In the genomic region with DNA sequence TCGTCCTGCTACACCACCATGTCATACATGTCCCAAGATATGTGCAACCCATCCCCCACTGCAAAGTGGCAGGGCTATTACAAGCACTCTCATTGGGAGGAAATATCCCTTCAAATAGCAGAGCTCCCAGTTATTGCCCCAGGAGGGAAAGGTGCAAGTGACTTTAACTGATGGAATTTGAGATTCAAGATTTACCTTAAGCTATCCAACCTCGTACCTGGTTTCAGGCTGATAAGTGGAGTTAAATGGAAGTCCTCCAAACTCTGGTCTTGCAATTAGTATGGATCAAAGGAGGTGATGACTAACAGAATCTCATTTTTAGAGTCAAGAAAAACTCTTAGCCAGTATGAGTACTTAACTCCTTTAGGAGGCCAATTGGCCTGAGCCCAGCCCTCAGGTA, we compare ENCODE assay signal across 27 cellular contexts. TPM values are rescaled to one million over a fixed set of nuclear protein-coding genes. Genes with fewer than 3 reads are reported as not detected.
DNase-seq lines count a peak whose midpoint lies in the region; FAIRE-seq and TF ChIP-seq lines count a peak whose summit lies in the region.
"Had no signal": no experiment of that assay in that cellular context is flagged by ENCODE, and none has a peak within 500 bp of the region (broad histone marks: within the 10 kb centered on the region; RNA-seq: fewer than 3 reads in every experiment).

No MANE protein-coding gene starts in this region.

- H3K36me3 ChIP-seq in mammary epithelial cell (ENCODE audit: insufficient read depth, low read length) (no peaks in the 10 kb centered on the region), trophoblast cell (ENCODE audit: control insufficient read depth in 1 of 2, insufficient read depth in 2 of 2, low read length in 2 of 2) (peaks cover 1 to 4% of the 10 kb centered on the region in 2 experiments)
- H3K36me3 ChIP-seq: HAP-1, neutrophil had no signal

- no peaks in the 10 kb centered on the region for H4K20me1 ChIP-seq in mammary epithelial cell (ENCODE audit: insufficient read depth, low read length)

- H3K9ac ChIP-seq in mammary epithelial cell (ENCODE audit: insufficient read depth, low read length), result no peak overlapping the region
- no peak overlapping the region for H3K9ac ChIP-seq in trophoblast cell (ENCODE audit: low read length)

- H3K9me3 Mint-ChIP-seq in MCF 10A (ENCODE audit: unreplicated experiment) (no peaks in the 10 kb centered on the region), type B pancreatic cell (no peaks in the 10 kb centered on the region)
- no peaks in the 10 kb centered on the region for H3K9me3 Mint-ChIP-seq in activated CD4-positive, alpha-beta T cell treated with anti-CD3 and anti-CD28 coated beads, Interleukin-2, amount 10 ng/mL, durations not matched to agents 24 days and 14 days
- H3K9me3 Mint-ChIP-seq: CD8-positive, alpha-beta T cell; stimulated activated memory B cell treated with anti-CD40 and anti-IgM and Interleukin-4, amounts not matched to agents 10 μg/mL and 1 μg/mL and 100 μg/mL, for 72 hours had no signal

- dilution Hi-C loops in mammary epithelial cell (cut with HindIII; ENCODE audit: low sequenced_read_pairs), result no loop called here

- BruUV-seq in mammary epithelial cell (replicated peaks; lab: Mats Ljungman, UMichigan), result no TSS peak
- no TSS peak for BruUV-seq in MCF 10A (replicated peaks; lab: Mats Ljungman, UMichigan)

- H3K27me3 ChIP-seq in mammary epithelial cell (ENCODE audit: insufficient read depth, low read length) (no peaks in the 10 kb centered on the region), trophoblast cell (ENCODE audit: insufficient read depth, low read length) (no peaks in the 10 kb centered on the region)
- H3K27me3 ChIP-seq: testis had no signal

- TF ChIP-seq CTCF in mammary epithelial cell (conservative IDR thresholded peaks at IDR 0.05 in 1 of 2, IDR thresholded peaks at IDR 0.05 in 1 of 2; ENCODE audit: extremely low read depth in 1 of 2, insufficient read depth in 1 of 2, low read depth in 1 of 2, low read length in 2 of 2) (no peak), MCF 10A (IDR thresholded peaks at IDR 0.05; ENCODE audit: unreplicated experiment) (no peak), type B pancreatic cell (conservative IDR thresholded peaks at IDR 0.05) (no peak)

- intact Hi-C loops in mammary epithelial cell (cut with micrococcal nuclease) (no loop called here), MCF 10A (cut with micrococcal nuclease) (no loop called here)
- intact Hi-C loops in activated CD4-positive, alpha-beta T cell treated with anti-CD3 and anti-CD28 coated beads, Interleukin-2, amount 10 ng/mL, durations not matched to agents 24 days and 14 days (cut with micrococcal nuclease), result no loop called here

- H4K8ac ChIP-seq in trophoblast cell (ENCODE audit: low read depth, low read length), result no peak overlapping the region

- H3K4me3 ChIP-seq in mammary epithelial cell (replicated peaks in 1 of 3; ENCODE audit: insufficient read depth in 1 of 3, low read depth in 2 of 3, low read length in 3 of 3) (no peak overlapping the region), trophoblast cell (ENCODE audit: low read depth, low read length) (no peak overlapping the region)
- H3K4me3 ChIP-seq: HAP-1, testis had no signal

- no peak for FAIRE-seq in RCC 7860 (lab: Jason Lieb, UNC)
- FAIRE-seq: endometrium, GM19239 had no signal

- H3K79me2 ChIP-seq in mammary epithelial cell (ENCODE audit: insufficient read depth, low read length), result no peaks in the 10 kb centered on the region
- H3K79me2 ChIP-seq in trophoblast cell (ENCODE audit: control insufficient read depth, insufficient read depth, low read length, poor library complexity), result peaks cover 14% of the 10 kb centered on the region

- H3K4me3 Mint-ChIP-seq in MCF 10A (ENCODE audit: unreplicated experiment), result no peak overlapping the region
- peak overlapping the region; percentile 31 for H3K4me3 Mint-ChIP-seq in type B pancreatic cell
- H3K4me3 Mint-ChIP-seq in activated CD4-positive, alpha-beta T cell treated with anti-CD3 and anti-CD28 coated beads, Interleukin-2, amount 10 ng/mL, durations not matched to agents 24 days and 14 days, result no peak overlapping the region
- H3K4me3 Mint-ChIP-seq: activated CD4-positive, alpha-beta T cell treated with anti-CD3 and anti-CD28 coated beads for 36 hours; CD8-positive, alpha-beta T cell; stimulated activated memory B cell treated with anti-CD40 and anti-IgM and Interleukin-4, amounts not matched to agents 10 μg/mL and 1 μg/mL and 100 μg/mL, for 72 hours had no signal

- no peak overlapping the region for H2BK12ac ChIP-seq in trophoblast cell (ENCODE audit: low read length)

- no peak overlapping the region for H3K14ac ChIP-seq in trophoblast cell (ENCODE audit: low read length)

- H3K4me1 ChIP-seq in mammary epithelial cell (ENCODE audit: insufficient read depth, low read length) (peaks cover 13% of the 10 kb centered on the region), trophoblast cell (ENCODE audit: control insufficient read depth in 1 of 2, insufficient read depth in 2 of 2, low read length in 2 of 2) (peaks cover 17 to 27% of the 10 kb centered on the region in 2 experiments)
- H3K4me1 ChIP-seq: HAP-1 had no signal

- H2AK5ac ChIP-seq in trophoblast cell (ENCODE audit: low read length), result no peak overlapping the region

- H3K27ac Mint-ChIP-seq in MCF 10A (ENCODE audit: low read depth, unreplicated experiment) (no peak overlapping the region), type B pancreatic cell (peak overlapping the region; percentile 16)
- no peak overlapping the region for H3K27ac Mint-ChIP-seq in activated CD4-positive, alpha-beta T cell treated with anti-CD3 and anti-CD28 coated beads, Interleukin-2, amount 10 ng/mL, durations not matched to agents 24 days and 14 days
- H3K27ac Mint-ChIP-seq: activated CD4-positive, alpha-beta T cell treated with anti-CD3 and anti-CD28 coated beads for 36 hours; CD8-positive, alpha-beta T cell; stimulated activated memory B cell treated with anti-CD40 and anti-IgM and Interleukin-4, amounts not matched to agents 10 μg/mL and 1 μg/mL and 100 μg/mL, for 72 hours had no signal

- no peak overlapping the region for H2BK5ac ChIP-seq in trophoblast cell (ENCODE audit: low read depth, low read length, poor library complexity)

- H3K23ac ChIP-seq in trophoblast cell (ENCODE audit: low read length), result no peak overlapping the region

- no peak overlapping the region for H4K12ac ChIP-seq in trophoblast cell (ENCODE audit: low read depth, low read length)

- H4K91ac ChIP-seq in trophoblast cell (ENCODE audit: low read depth, low read length), result no peak overlapping the region

- H3K4me1 Mint-ChIP-seq in MCF 10A (ENCODE audit: insufficient read depth, unreplicated experiment) (no peaks in the 10 kb centered on the region), type B pancreatic cell (ENCODE audit: unreplicated experiment) (peaks cover 4% of the 10 kb centered on the region)
- peaks cover 2% of the 10 kb centered on the region for H3K4me1 Mint-ChIP-seq in activated CD4-positive, alpha-beta T cell treated with anti-CD3 and anti-CD28 coated beads, Interleukin-2, amount 10 ng/mL, durations not matched to agents 24 days and 14 days

- WGBS in mammary epithelial cell (ENCODE audit: low coverage, missing lambda C conversion rate), result 56% methylated on average over 2 of the region's 2 CpGs
- no CpG with 5 or more reads among the region's 2 CpGs for WGBS in trophoblast cell (ENCODE audit: extremely low coverage, insufficient coverage, insufficient read length)

- H3K79me1 ChIP-seq in trophoblast cell (ENCODE audit: low read length), result peaks cover 26% of the 10 kb centered on the region

- H3K36me3 Mint-ChIP-seq in MCF 10A (ENCODE audit: insufficient read depth, unreplicated experiment), result no peaks in the 10 kb centered on the region
- no peaks in the 10 kb centered on the region for H3K36me3 Mint-ChIP-seq in type B pancreatic cell
- H3K36me3 Mint-ChIP-seq in activated CD4-positive, alpha-beta T cell treated with anti-CD3 and anti-CD28 coated beads, Interleukin-2, amount 10 ng/mL, durations not matched to agents 24 days and 14 days (ENCODE audit: low read depth), result no peaks in the 10 kb centered on the region
- H3K36me3 Mint-ChIP-seq: CD8-positive, alpha-beta T cell; stimulated activated memory B cell treated with anti-CD40 and anti-IgM and Interleukin-4, amounts not matched to agents 10 μg/mL and 1 μg/mL and 100 μg/mL, for 72 hours had no signal

- DNase-seq in mammary epithelial cell (peak; percentile 39), MCF 10A (ENCODE audit: unreplicated experiment) (no peak), islet precursor cell (peak; percentile 80), trophoblast cell (peak; percentile 80 to 91), type B pancreatic cell (ENCODE audit: extremely low spot score, unreplicated experiment) (no peak), RCC 7860 (ENCODE audit: low spot score) (no peak), NCI-H524 (lab: John Stamatoyannopoulos, UW) (no peak)
- DNase-seq in activated CD4-positive, alpha-beta T cell treated with anti-CD3 and anti-CD28 coated beads, Interleukin-2, amount 10 ng/mL, durations not matched to agents 24 days and 14 days, result no peak
- DNase-seq: 8988T; activated CD4-positive, alpha-beta T cell treated with anti-CD3 and anti-CD28 coated beads for 36 hours; activated CD8-positive, alpha-beta memory T cell treated with anti-CD3 and anti-CD28 coated beads for 24 hours; activated T-cell treated with anti-CD3 and anti-CD28 coated beads, Interleukin-2, amount 50 U/mL, for 1 hour; CD8-positive, alpha-beta T cell; cortex of kidney; Karpas-422; MV-4-11; NCI-H510A treated with DMSO at 0.1 percent for 48 hours; stimulated activated CD4-positive, alpha-beta T cell treated with anti-CD3 and anti-CD28 coated beads, Interleukin-4, amount 100 ng/mL, for 1 hour; testis had no signal

- no peak overlapping the region for H2BK120ac ChIP-seq in trophoblast cell (ENCODE audit: insufficient read depth, low read length, poor library complexity)

- POLR2A ChIA-PET in MCF 10A (lab: Yijun Ruan, JAX), result interaction anchor here (1.0 kb wide), 1 partner anchor 9 kb away, joined by 3 read pairs; no protein-coding TSS in a partner anchor

- H3K4me2 ChIP-seq in mammary epithelial cell (ENCODE audit: insufficient read depth, low read depth, low read length) (no peak overlapping the region), trophoblast cell (ENCODE audit: low read length) (peak overlapping the region; percentile 79)

- H3K27ac ChIP-seq in mammary epithelial cell (ENCODE audit: insufficient read depth, low read depth, low read length) (no peak overlapping the region), trophoblast cell (ENCODE audit: low read depth, low read length) (peak overlapping the region; percentile 76)
- H3K27ac ChIP-seq: HL-60, neutrophil, testis had no signal

- H3K27me3 Mint-ChIP-seq in MCF 10A (ENCODE audit: insufficient read depth, unreplicated experiment) (no peaks in the 10 kb centered on the region), type B pancreatic cell (peaks cover 42% of the 10 kb centered on the region)
- H3K27me3 Mint-ChIP-seq in activated CD4-positive, alpha-beta T cell treated with anti-CD3 and anti-CD28 coated beads, Interleukin-2, amount 10 ng/mL, durations not matched to agents 24 days and 14 days, result peaks cover 46% of the 10 kb centered on the region

- H3K18ac ChIP-seq in trophoblast cell (ENCODE audit: low read length), result no peak overlapping the region

- H2AFZ ChIP-seq in mammary epithelial cell (ENCODE audit: low read depth, low read length), result no peak overlapping the region
- no peak overlapping the region for H2AFZ ChIP-seq in trophoblast cell (ENCODE audit: insufficient read depth, low read length, poor library complexity)

- in situ Hi-C loops in mammary epithelial cell (cut with MboI; ENCODE audit: low sequenced_read_pairs in 2 of 2), result no loop called here

- peak overlapping the region; percentile 40 for H3K4ac ChIP-seq in trophoblast cell (ENCODE audit: low read depth, low read length)

- CTCF ChIA-PET in mammary epithelial cell (lab: Charles Lee; ENCODE audit: low non-redundant PET) (no interaction called here), MCF 10A (lab: Yijun Ruan, JAX) (no interaction called here)

- H3K9me3 ChIP-seq in mammary epithelial cell (replicated peaks; ENCODE audit: insufficient read depth, low read length), result no peaks in the 10 kb centered on the region
- H3K9me3 ChIP-seq in trophoblast cell (ENCODE audit: insufficient read depth, low read depth, low read length), result no peaks in the 10 kb centered on the region
- H3K9me3 ChIP-seq: HAP-1, neutrophil, testis had no signal

RNA-seq across cellular contexts. Expression of gene SLCO2A1, which starts 2.1 kb away (rescaled TPM):
- total RNA-seq in mammary epithelial cell (1 to 10 TPM in 1 of 2 donors, under 1 TPM in 1; 0.38 to 2.2 TPM), MCF 10A (2022) (0.59 and 1.0 TPM in 2 replicates), type B pancreatic cell (ENCODE audit: low replicate concordance) (3.4 and 3.8 TPM in 2 replicates)
- 0.83 TPM for polyA plus RNA-seq in mammary epithelial cell
- polyA minus RNA-seq in mammary epithelial cell, result 0.52 TPM
- polyA plus RNA-seq in trophoblast cell (2013), result 416 and 421 TPM in 2 replicates
- total RNA-seq in activated CD4-positive, alpha-beta T cell treated with anti-CD3 and anti-CD28 coated beads, Interleukin-2, amount 10 ng/mL, durations not matched to agents 24 days and 14 days, result not detected in 2 replicates
- total RNA-seq: activated CD4-positive, alpha-beta T cell treated with anti-CD3 and anti-CD28 coated beads for 36 hours; CD8-positive, alpha-beta T cell; G401; T-helper 1 cell treated with Interleukin-12 subunit alpha and Interleukin-12 subunit beta and Interleukin-4 antibody, amounts not matched to agents 30 ng/mL and 1 ng/mL, for 36 hours had no signal

Comparison
In these comparisons a context has a peak if more than half of its experiments do, and no peak if none do; other contexts are left out.
1. DNase-seq: peak in mammary epithelial cell (single experiment), islet precursor cell (single experiment) and trophoblast cell (2 of 2); none in MCF 10A (single experiment), type B pancreatic cell (single experiment), RCC 7860 (single experiment), activated CD4-positive, alpha-beta T cell treated with anti-CD3 and anti-CD28 coated beads, Interleukin-2, amount 10 ng/mL, durations not matched to agents 24 days and 14 days (single experiment) and NCI-H524 (0 of 2).